In genomic region chr4:17817027-17817426, GRCh38 we compare ENCODE assay signal across 8 cellular contexts. TPM values are rescaled to one million over a fixed set of nuclear protein-coding genes. Genes with fewer than 3 reads are reported as not detected.
DNase-seq lines count a peak whose midpoint lies in the region; ATAC-seq, FAIRE-seq and TF ChIP-seq lines count a peak whose summit lies in the region.

No MANE protein-coding gene starts in this region.

- no peak for FAIRE-seq in pancreas (lab: Jason Lieb, UNC)

- H3K27me3 ChIP-seq in esophagus squamous epithelium (no peaks in the 10 kb centered on the region), pancreas (no peaks in the 10 kb centered on the region)

- H3K4me3 ChIP-seq in esophagus squamous epithelium (no peak overlapping the region), pancreas (no peak overlapping the region)

- peak; percentile 14 to 67 (median 61) for TF ChIP-seq CTCF in esophagus squamous epithelium (IDR thresholded peaks at IDR 0.05)
- peak in 2 of 4 donors; percentile 21 to 39 for TF ChIP-seq CTCF in pancreas (IDR thresholded peaks at IDR 0.05)

- no peak overlapping the region for H3K27ac ChIP-seq in esophagus squamous epithelium
- H3K27ac ChIP-seq in pancreas = no peak overlapping the region

- H3K4me1 ChIP-seq in esophagus squamous epithelium = peaks cover 0 to 10% (median 0%) of the 10 kb centered on the region in 3 donors
- H3K4me1 ChIP-seq in pancreas = no peaks in the 10 kb centered on the region

- DNase-seq in NCI-H82 (lab: John Stamatoyannopoulos, UW) = peak; percentile 36
- no peak for DNase-seq in NCI-H82 treated with DMSO at 0.1 percent for 48 hours (lab: John Stamatoyannopoulos, UW; ENCODE audit: unreplicated experiment)
- peak; percentile 63 for DNase-seq in HT-29 (ENCODE audit: low spot score)
- peak; percentile 46 for DNase-seq in SKM-1 treated with dmso at 0.1 percent for 144 hours (lab: John Stamatoyannopoulos, UW; ENCODE audit: unreplicated experiment)
- DNase-seq in esophagus squamous epithelium (lab: John Stamatoyannopoulos, UW) = no peak
- no peak for DNase-seq in pancreas
- DNase-seq in activated effector memory CD4-positive, alpha-beta T cell treated with Interleukin-2 at 50 U/mL for 16 hours = no peak

- TF ChIP-seq POLR2A in esophagus squamous epithelium (IDR thresholded peaks at IDR 0.05) = no peak

- WGBS in esophagus squamous epithelium, 2 donors = 47 to 54% methylated on average over 5 of the region's 5 CpGs
- WGBS in pancreas, 2 donors = 55% methylated on average over 5 of the region's 5 CpGs

- ATAC-seq in GM21447 (IDR thresholded peaks at IDR 0.05; ENCODE audit: unreplicated experiment) (peak; percentile 75), pancreas (peak in 3 of 4 donors; percentile 84 to 87 (median 86))

- intact Hi-C loops in esophagus squamous epithelium (cut with DNase I) = no loop called here
- intact Hi-C loops in pancreas (cut with DNase I) = loop anchor here in 2 of 3 donors (10.0 kb wide), 1 partner anchor 778 kb away; no protein-coding TSS in a partner anchor

- no peaks in the 10 kb centered on the region for H3K9me3 ChIP-seq in esophagus squamous epithelium
- no peaks in the 10 kb centered on the region for H3K9me3 ChIP-seq in pancreas

- H3K36me3 ChIP-seq in esophagus squamous epithelium (no peaks in the 10 kb centered on the region), pancreas (no peaks in the 10 kb centered on the region)

RNA-seq across cellular contexts. Expression of gene NCAPG, which starts 6.2 kb away (rescaled TPM):
- 20.7 and 25.2 TPM in 2 replicates for total RNA-seq in HT-29 (2014; rRNA removed; shearing (Covaris generic))
- total RNA-seq in esophagus squamous epithelium (10 to 100 TPM in 2 of 4 donors, 1 to 10 TPM in 2; 3.8 to 19.4 (median 12.5) TPM), pancreas (1 to 10 TPM in 1 of 6 donors, under 1 TPM in 4, not detected in 1; 0.23 to 1.3 (median 0.54) TPM)
- under 1 TPM; 0.09 to 0.30 TPM for polyA plus RNA-seq in pancreas

RNA-seq across cellular contexts. Expression of gene DCAF16, which starts 6.5 kb away (rescaled TPM):
- total RNA-seq in HT-29 (2014; rRNA removed; shearing (Covaris generic)) = 24.4 and 30.4 TPM in 2 replicates
- total RNA-seq in esophagus squamous epithelium (10 to 100 TPM in 2 of 4 donors, 1 to 10 TPM in 2; 5.6 to 28.2 (median 12.2) TPM), pancreas (10 to 100 TPM; 12.4 to 23.5 (median 14.4) TPM)
- polyA plus RNA-seq in pancreas = 10 to 100 TPM in 1 of 2 donors, 1 to 10 TPM in 1; 6.4 to 13.8 TPM

RNA-seq across cellular contexts. Expression of gene FAM184B, which starts 35.6 kb away (rescaled TPM):
- not detected in 2 replicates for total RNA-seq in HT-29 (2014; rRNA removed; shearing (Covaris generic))
- under 1 TPM; 0.18 to 0.76 (median 0.19) TPM for total RNA-seq in esophagus squamous epithelium
- not detected for total RNA-seq in pancreas
- under 1 TPM; 0.04 to 0.07 TPM for polyA plus RNA-seq in pancreas

Comparison
In these comparisons a context has a peak if more than half of its experiments do, and no peak if none do; other contexts are left out.
1. DNase-seq: peak in NCI-H82 (single experiment), HT-29 (single experiment) and SKM-1 treated with dmso at 0.1 percent for 144 hours (single experiment); none in NCI-H82 treated with DMSO at 0.1 percent for 48 hours (single experiment), esophagus squamous epithelium (single experiment), pancreas (0 of 6) and activated effector memory CD4-positive, alpha-beta T cell treated with Interleukin-2 at 50 U/mL for 16 hours (single experiment).